In genomic region chr12:123808167-123808566, GRCh38 we compare ENCODE assay signal across 12 cellular contexts. TPM values are rescaled to one million over a fixed set of nuclear protein-coding genes. Genes with fewer than 3 reads are reported as not detected.
DNase-seq lines count a peak whose midpoint lies in the region; ATAC-seq, FAIRE-seq and TF ChIP-seq lines count a peak whose summit lies in the region.
"Had no signal": no experiment of that assay in that cellular context is flagged by ENCODE, and none has a peak within 500 bp of the region (broad histone marks: within the 10 kb centered on the region; RNA-seq: fewer than 3 reads in every experiment).

No MANE protein-coding gene starts in this region.

- no peak overlapping the region for H3K27ac Mint-ChIP-seq in Calu3 (ENCODE audit: unreplicated experiment)
- H3K27ac Mint-ChIP-seq: activated naive CD8-positive, alpha-beta T cell treated with anti-CD3 and anti-CD28 coated beads, Interleukin-2, amount 10 ng/mL, durations not matched to agents 7 days and 5 days; stimulated activated naive CD8-positive, alpha-beta T cell treated with anti-CD3 and anti-CD28 coated beads, Interleukin-15, Interleukin-2, amounts not matched to agents 100 ng/mL and 50 ng/mL, for 24 hours had no signal

- H3K4me1 ChIP-seq in HUES6 (ENCODE audit: control insufficient read depth, insufficient read depth, low read length) (no peaks in the 10 kb centered on the region; the same call in 1 of the 2 replicates), HepG2 (ENCODE audit: insufficient read depth, low read length) (no peaks in the 10 kb centered on the region)
- H3K4me1 ChIP-seq: gastroesophageal sphincter had no signal

- no peaks in the 10 kb centered on the region for H3K9me3 ChIP-seq in HUES6 (ENCODE audit: control insufficient read depth, insufficient read depth, low read depth, low read length)
- H3K9me3 ChIP-seq in HepG2 (ENCODE audit: low read length), result no peaks in the 10 kb centered on the region
- H3K9me3 ChIP-seq: gastroesophageal sphincter had no signal

- H4K20me1 ChIP-seq in HepG2 (ENCODE audit: insufficient read depth, low read length), result no peaks in the 10 kb centered on the region

- peak; percentile 28; the same call in 1 of the 2 replicates for TF ChIP-seq RAD21 in HepG2 (CRISPR knock-in tag; IDR thresholded peaks at IDR 0.05)

- H3K36me3 ChIP-seq in HUES6 (ENCODE audit: control insufficient read depth, insufficient read depth, low read length) (no peaks in the 10 kb centered on the region), HepG2 (replicated peaks in 1 of 2; ENCODE audit: control insufficient read depth in 1 of 2, insufficient read depth in 2 of 2, low read length in 2 of 2) (no peaks in the 10 kb centered on the region)
- H3K36me3 ChIP-seq: gastroesophageal sphincter had no signal

- FAIRE-seq in HepG2 (lab: Jason Lieb, UNC), result no peak

- POLR2A ChIA-PET in HepG2 (lab: Yijun Ruan, JAX), result no interaction called here

- TF ChIP-seq CTCF in Calu3 (IDR thresholded peaks at IDR 0.05; ENCODE audit: unreplicated experiment), result no peak
- TF ChIP-seq CTCF in HepG2 (CRISPR knock-in tag; IDR thresholded peaks at IDR 0.05), result peak; percentile 66

- H3K9ac ChIP-seq in HUES6 (ENCODE audit: low read length), result no peak overlapping the region
- no peak overlapping the region for H3K9ac ChIP-seq in HepG2 (ENCODE audit: insufficient read depth, low read depth, low read length)

- H3K4me3 Mint-ChIP-seq in Calu3 (ENCODE audit: low read depth, unreplicated experiment), result no peak overlapping the region
- H3K4me3 Mint-ChIP-seq: activated naive CD8-positive, alpha-beta T cell treated with anti-CD3 and anti-CD28 coated beads, Interleukin-2, amount 10 ng/mL, durations not matched to agents 7 days and 5 days; stimulated activated naive CD8-positive, alpha-beta T cell treated with anti-CD3 and anti-CD28 coated beads, Interleukin-15, Interleukin-2, amounts not matched to agents 100 ng/mL and 50 ng/mL, for 24 hours had no signal

- intact Hi-C loops in Calu3 (cut with micrococcal nuclease; ENCODE audit: unreplicated experiment) (no loop called here), HepG2 (cut with micrococcal nuclease; ENCODE audit: unreplicated experiment) (loop anchor here (2.0 kb wide), 1 partner anchor 175 kb away; no protein-coding TSS in a partner anchor)

- H3K79me2 ChIP-seq in HepG2 (ENCODE audit: insufficient read depth, low read length), result no peaks in the 10 kb centered on the region

- CTCF ChIA-PET in Calu3 (lab: Charles Lee) (no interaction called here), HepG2 (lab: Yijun Ruan, JAX; ENCODE audit: low intra/inter-chr PET ratio, low total read pairs) (interaction anchor here (1.0 kb wide), 1 partner anchor 176 kb away, joined by 3 read pairs; no protein-coding TSS in a partner anchor)

- TF ChIP-seq POLR2A in HepG2 (IDR thresholded peaks at IDR 0.05; ENCODE audit: insufficient read depth in 1 of 2, low read depth in 2 of 2, low read length in 2 of 2), result no peak

- H2AFZ ChIP-seq in HepG2 (ENCODE audit: low read length), result no peak overlapping the region

- H3K27me3 Mint-ChIP-seq in Calu3 (ENCODE audit: unreplicated experiment), result peaks cover 56% of the 10 kb centered on the region

- 0 out of 2 replicates have a peak, but pooled peaks cover 4% of the 10 kb centered on the region for H3K27me3 ChIP-seq in HUES6 (ENCODE audit: control insufficient read depth, insufficient read depth, low read length)
- H3K27me3 ChIP-seq in HepG2 (ENCODE audit: control insufficient read depth in 1 of 2, insufficient read depth in 2 of 2, low read length in 2 of 2), result peaks cover 0 to 3% of the 10 kb centered on the region in 2 experiments; a peak in 1 of 5 replicates

- H3K4me2 ChIP-seq in HepG2 (ENCODE audit: low read depth, low read length), result no peak overlapping the region

- TF ChIP-seq EP300 in HepG2 (IDR thresholded peaks at IDR 0.05; ENCODE audit: low read depth in 2 of 2, low read length in 2 of 2), result no peak
- no peak for TF ChIP-seq EP300 in HepG2 (CRISPR knock-in tag; IDR thresholded peaks at IDR 0.05; ENCODE audit: borderline replicate concordance)

- DNase-seq in Calu3 (peak; percentile 42), amniotic epithelial cell (ENCODE audit: low read depth) (peak; percentile 10), HepG2 (ENCODE audit: low spot score) (peak; percentile 16), cortex of kidney (lab: John Stamatoyannopoulos, UW) (no peak), NCI-H1930 (lab: John Stamatoyannopoulos, UW) (no peak)
- DNase-seq: activated naive CD8-positive, alpha-beta T cell treated with anti-CD3 and anti-CD28 coated beads, Interleukin-2, amount 10 ng/mL, durations not matched to agents 7 days and 5 days; NCI-H2029 had no signal

- peak overlapping the region; percentile 28; the same call in 1 of the 2 replicates for H3K4me3 ChIP-seq in HUES6 (ENCODE audit: low read depth, low read length)
- no peak overlapping the region for H3K4me3 ChIP-seq in HepG2 (replicated peaks in 1 of 3; ENCODE audit: insufficient read depth in 1 of 3, low read depth in 2 of 3, low read length in 3 of 3)
- H3K4me3 ChIP-seq: gastroesophageal sphincter had no signal

- H3K36me3 Mint-ChIP-seq in Calu3 (ENCODE audit: insufficient read depth, unreplicated experiment), result no peaks in the 10 kb centered on the region
- H3K36me3 Mint-ChIP-seq: activated naive CD8-positive, alpha-beta T cell treated with anti-CD3 and anti-CD28 coated beads, Interleukin-2, amount 10 ng/mL, durations not matched to agents 7 days and 5 days had no signal

- H3K27ac ChIP-seq in HUES6 (ENCODE audit: low read depth, low read length), result no peak overlapping the region
- H3K27ac ChIP-seq in HepG2 (ENCODE audit: extremely low read length, insufficient read depth, low read length), result no peak overlapping the region
- H3K27ac ChIP-seq: gastroesophageal sphincter had no signal

- no peaks in the 10 kb centered on the region for H3K9me3 Mint-ChIP-seq in Calu3 (ENCODE audit: low read depth, unreplicated experiment)
- H3K9me3 Mint-ChIP-seq: activated naive CD8-positive, alpha-beta T cell treated with anti-CD3 and anti-CD28 coated beads, Interleukin-2, amount 10 ng/mL, durations not matched to agents 7 days and 5 days; stimulated activated naive CD8-positive, alpha-beta T cell treated with anti-CD3 and anti-CD28 coated beads, Interleukin-15, Interleukin-2, amounts not matched to agents 100 ng/mL and 50 ng/mL, for 24 hours had no signal

- in situ Hi-C loops in HepG2 (cut with HindIII; ENCODE audit: extremely low pct_ligation_motif_present, low pct_unique_long_range_greater_than_20kb), result no loop called here

- no peaks in the 10 kb centered on the region for H3K4me1 Mint-ChIP-seq in Calu3 (ENCODE audit: low read depth, unreplicated experiment)
- H3K4me1 Mint-ChIP-seq: activated naive CD8-positive, alpha-beta T cell treated with anti-CD3 and anti-CD28 coated beads, Interleukin-2, amount 10 ng/mL, durations not matched to agents 7 days and 5 days had no signal

- ATAC-seq in HepG2 (peak; percentile 88), GM18519 (IDR thresholded peaks at IDR 0.05; ENCODE audit: low FRiP score, unreplicated experiment) (no peak), HG03097 (IDR thresholded peaks at IDR 0.05; ENCODE audit: low FRiP score, unreplicated experiment) (no peak)
- ATAC-seq: gastroesophageal sphincter had no signal

- 38% methylated on average over 4 of the region's 4 CpGs for WGBS in HepG2 (ENCODE audit: low lambda C conversion rate)

- BruUV-seq in Calu3 (replicated peaks; lab: Mats Ljungman, UMichigan), result no TSS peak
- BruUV-seq in HepG2 (replicated peaks; lab: Mats Ljungman, UMichigan), result no TSS peak

TF ChIP-seq in HepG2, 621 proteins besides CTCF, POLR2A, EP300 and RAD21 (continues in another document):
- TF ChIP-seq STAG1 (CRISPR knock-in tag; IDR thresholded peaks at IDR 0.05), result peak; percentile 67
- no peak for TF ChIP-seq ZSCAN25 (CRISPR knock-in tag; IDR thresholded peaks at IDR 0.05)
- no peak for TF ChIP-seq TMF1 (CRISPR knock-in tag; IDR thresholded peaks at IDR 0.05; ENCODE audit: low read depth)
- TF ChIP-seq ZNF747 (CRISPR knock-in tag; IDR thresholded peaks at IDR 0.05; ENCODE audit: borderline replicate concordance), result no peak

RNA-seq across cellular contexts. Expression of gene DNAH10, which starts 46.1 kb away (rescaled TPM):
- total RNA-seq in Calu3 (2022), result 0.14 and 0.20 TPM in 2 replicates
- total RNA-seq in HepG2 (2016; rRNA removed; fragmentation: Illumina TruSeq; extraction: Trizol), result 0.02 and 0.06 TPM in 2 replicates
- total RNA-seq in HepG2 (2016; cell fraction: cytosol; rRNA removed; fragmentation: Illumina TruSeq; extraction: Trizol; ENCODE audit: low read depth), result under 0.01 and 0.09 TPM in 2 replicates
- 0.04 and 0.10 TPM in 2 replicates for total RNA-seq in HepG2 (2016; cell fraction: insoluble cytoplasmic fraction; rRNA removed; fragmentation: Illumina TruSeq; extraction: Trizol)
- total RNA-seq in HepG2 (2016; cell fraction: membrane; rRNA removed; fragmentation: Illumina TruSeq; extraction: Trizol), result 0.06 TPM in 1 of 2 replicates, not detected in the other
- total RNA-seq in HepG2 (2016; cell fraction: nucleus; rRNA removed; fragmentation: Illumina TruSeq; extraction: Trizol), result 0.03 and 0.31 TPM in 2 replicates
- 0.01 and 0.08 TPM in 2 replicates for polyA plus RNA-seq in HepG2 (2011; rRNA removed)
- 0.01 and 0.04 TPM in 2 replicates for polyA plus RNA-seq in HepG2 (2011; cell fraction: cytosol; rRNA removed)
- 0.10 and 0.12 TPM in 2 replicates for polyA plus RNA-seq in HepG2 (2011; cell fraction: nucleus; rRNA removed)
- polyA plus RNA-seq in HepG2 (2012), result 0.08 and 0.23 TPM in 2 replicates
- polyA plus RNA-seq in HepG2 (2016; cell fraction: cytosol; fragmentation: Illumina TruSeq; extraction: Trizol; ENCODE audit: low read depth), result not detected in 2 replicates
- not detected in 2 replicates for polyA plus RNA-seq in HepG2 (2016; cell fraction: insoluble cytoplasmic fraction; fragmentation: Illumina TruSeq; extraction: Trizol; ENCODE audit: low read depth)
- not detected in 2 replicates for polyA plus RNA-seq in HepG2 (2016; cell fraction: membrane; fragmentation: Illumina TruSeq; extraction: Trizol; ENCODE audit: low read depth)
- polyA plus RNA-seq in HepG2 (2016; cell fraction: nucleus; fragmentation: Illumina TruSeq; extraction: Trizol; ENCODE audit: insufficient read depth, low read depth), result not detected in 2 replicates
- under 0.01 and 0.02 TPM in 2 replicates for polyA minus RNA-seq in HepG2 (2011; rRNA and poly(A)+ RNA removed; ENCODE audit: low replicate concordance)
- polyA minus RNA-seq in HepG2 (2011; cell fraction: cytosol; rRNA and poly(A)+ RNA removed), result not detected in 2 replicates
- under 0.01 and 0.25 TPM in 2 replicates for polyA minus RNA-seq in HepG2 (2011; cell fraction: nucleus; rRNA and poly(A)+ RNA removed)
- total RNA-seq: gastroesophageal sphincter had no signal

Comparison
In these comparisons a context has a peak if more than half of its experiments do, and no peak if none do; other contexts are left out.
1. DNase-seq: peak in Calu3 (single experiment), amniotic epithelial cell (single experiment) and HepG2 (single experiment); none in cortex of kidney (single experiment) and NCI-H1930 (0 of 2).